20 cellular contexts compared by ENCODE assay signal in genomic region chr12:112868459-112869041, GRCh38. TPM values are rescaled to one million over a fixed set of nuclear protein-coding genes. Genes with fewer than 3 reads are reported as not detected.
DNase-seq lines count a peak whose midpoint lies in the region; ATAC-seq and TF ChIP-seq lines count a peak whose summit lies in the region.
"Had no signal": no experiment of that assay in that cellular context is flagged by ENCODE, and none has a peak within 500 bp of the region (broad histone marks: within the 10 kb centered on the region; RNA-seq: fewer than 3 reads in every experiment).

No MANE protein-coding gene starts in this region.

- no peak overlapping the region for H3K4me3 Mint-ChIP-seq in GM23338
- H3K4me3 Mint-ChIP-seq: naive thymus-derived CD8-positive, alpha-beta T cell; stimulated activated effector memory CD8-positive, alpha-beta T cell treated with anti-CD3 and anti-CD28 coated beads, Interleukin-12 subunit alpha, Interleukin-12 subunit beta, amount 100 ng/mL, for 72 hours had no signal

- no peaks in the 10 kb centered on the region for H3K9me3 Mint-ChIP-seq in GM23338
- H3K9me3 Mint-ChIP-seq: stimulated activated effector memory CD8-positive, alpha-beta T cell treated with anti-CD3 and anti-CD28 coated beads, Interleukin-12 subunit alpha, Interleukin-12 subunit beta, amount 100 ng/mL, for 72 hours had no signal

- peaks cover 3% of the 10 kb centered on the region; the same call in 1 of the 2 replicates for H4K20me1 ChIP-seq in GM23338 (replicated peaks; ENCODE audit: insufficient read depth)

- H3K4me3 ChIP-seq in GM23338 = no peak overlapping the region
- H3K4me3 ChIP-seq in Jurkat, Clone E6-1 (ENCODE audit: low read length) = no peak overlapping the region
- H3K4me3 ChIP-seq in coronary artery = no peak overlapping the region
- no peak overlapping the region for H3K4me3 ChIP-seq in liver (ENCODE audit: low read depth in 1 of 3, low read length in 3 of 3)
- H3K4me3 ChIP-seq: colonic mucosa, prostate gland, SJSA1 had no signal

- H2AFZ ChIP-seq in GM23338 = no peak overlapping the region

- no peaks in the 10 kb centered on the region for H3K36me3 ChIP-seq in GM23338 (ENCODE audit: insufficient read depth)
- no peaks in the 10 kb centered on the region for H3K36me3 ChIP-seq in liver (ENCODE audit: control insufficient read depth in 4 of 4, insufficient read depth in 3 of 4, low read depth in 1 of 4, low read length in 3 of 4)
- H3K36me3 ChIP-seq: colonic mucosa, prostate gland, SJSA1 had no signal

- ATAC-seq in GM23338 = peak; percentile 96
- ATAC-seq: naive thymus-derived CD8-positive, alpha-beta T cell; stimulated activated effector memory CD8-positive, alpha-beta T cell treated with anti-CD3 and anti-CD28 coated beads, Interleukin-12 subunit alpha, Interleukin-12 subunit beta, amount 100 ng/mL, for 72 hours had no signal

- H3K36me3 Mint-ChIP-seq in GM23338 (ENCODE audit: low read depth) = no peaks in the 10 kb centered on the region
- H3K36me3 Mint-ChIP-seq: naive thymus-derived CD8-positive, alpha-beta T cell; stimulated activated effector memory CD8-positive, alpha-beta T cell treated with anti-CD3 and anti-CD28 coated beads, Interleukin-12 subunit alpha, Interleukin-12 subunit beta, amount 100 ng/mL, for 72 hours had no signal

- WGBS in liver = 49% methylated on average over 5 of the region's 5 CpGs

- H3K9me3 ChIP-seq in liver (ENCODE audit: control insufficient read depth in 4 of 4, low read length in 3 of 4) = no peaks in the 10 kb centered on the region
- H3K9me3 ChIP-seq: BE2C, colonic mucosa, prostate gland, SJSA1 had no signal

- H3K27ac ChIP-seq in GM23338 (ENCODE audit: low read depth) = no peak overlapping the region
- H3K27ac ChIP-seq in coronary artery = no peak overlapping the region
- H3K27ac ChIP-seq in liver (ENCODE audit: low read depth in 1 of 2, low read length in 2 of 2) = no peak overlapping the region
- H3K27ac ChIP-seq: colonic mucosa, prostate gland, SJSA1 had no signal

- no peak overlapping the region for H3K9ac ChIP-seq in liver (ENCODE audit: low read depth in 1 of 2, low read length in 2 of 2)

- H3K4me1 ChIP-seq in GM23338 (ENCODE audit: insufficient read depth) (no peaks in the 10 kb centered on the region), liver (ENCODE audit: control insufficient read depth in 4 of 4, insufficient read depth in 4 of 4, low read length in 3 of 4) (no peaks in the 10 kb centered on the region)
- H3K4me1 ChIP-seq: colonic mucosa, prostate gland, SJSA1 had no signal

- no peaks in the 10 kb centered on the region; the same call in 1 of the 2 replicates for H3K9me2 ChIP-seq in GM23338 (ENCODE audit: insufficient read depth)

- DNase-seq in GM23338 (ENCODE audit: low spot score) (peak; percentile 78), coronary artery (ENCODE audit: low spot score) (peak; percentile 45), GM13977 (ENCODE audit: low spot score) (no peak)
- DNase-seq in Jurkat, Clone E6-1 (ENCODE audit: low read depth, low spot score) = peak; percentile 22
- DNase-seq in stimulated activated CD4-positive, alpha-beta T cell treated with anti-CD3 and anti-CD28 coated beads, Interleukin-4, amount 100 ng/mL, for 24 hours = no peak
- no peak for DNase-seq in stimulated activated CD4-positive, alpha-beta T cell treated with anti-CD3 and anti-CD28 coated beads, Interleukin-15, amount 100 ng/mL, for 24 hours
- DNase-seq: activated CD4-positive, alpha-beta T cell treated with anti-CD3 and anti-CD28 coated beads for 1 hour; activated CD8-positive, alpha-beta memory T cell treated with anti-CD3 and anti-CD28 coated beads, Interleukin-2, amount 50 U/mL, for 48 hours; activated naive CD4-positive, alpha-beta T cell treated with Interleukin-2 at 50 U/mL for 16 hours; BE2C; colonic mucosa; IMR-90; naive thymus-derived CD8-positive, alpha-beta T cell; NCI-H1092 treated with DMSO at 0.1 percent for 48 hours; NCI-H524; T-helper 9 cell had no signal

- no peak overlapping the region for H3K27ac Mint-ChIP-seq in GM23338
- H3K27ac Mint-ChIP-seq: naive thymus-derived CD8-positive, alpha-beta T cell; stimulated activated effector memory CD8-positive, alpha-beta T cell treated with anti-CD3 and anti-CD28 coated beads, Interleukin-12 subunit alpha, Interleukin-12 subunit beta, amount 100 ng/mL, for 72 hours had no signal

- H3K79me2 ChIP-seq in GM23338 (replicated peaks; ENCODE audit: insufficient read depth) = no peaks in the 10 kb centered on the region

- in situ Hi-C loops in GM13977 (cut with MboI; ENCODE audit: low pct_unique_long_range_greater_than_20kb, low sequenced_read_pairs, unreplicated experiment) = no loop called here

- H3K27me3 Mint-ChIP-seq in GM23338 (ENCODE audit: insufficient read depth, low read depth, poor library complexity) = peaks cover 7% of the 10 kb centered on the region

- no peaks in the 10 kb centered on the region for H3K4me1 Mint-ChIP-seq in GM23338
- H3K4me1 Mint-ChIP-seq: stimulated activated effector memory CD8-positive, alpha-beta T cell treated with anti-CD3 and anti-CD28 coated beads, Interleukin-12 subunit alpha, Interleukin-12 subunit beta, amount 100 ng/mL, for 72 hours had no signal

- H3K4me2 ChIP-seq in GM23338 = no peak overlapping the region

- TF ChIP-seq RAD21 in liver (IDR thresholded peaks at IDR 0.05) = no peak

- TF ChIP-seq CTCF in GM23338 (conservative IDR thresholded peaks at IDR 0.05; ENCODE audit: low read depth in 2 of 2) = no peak
- TF ChIP-seq CTCF in coronary artery (IDR thresholded peaks at IDR 0.05) = no peak
- no peak for TF ChIP-seq CTCF in liver (IDR thresholded peaks at IDR 0.05; ENCODE audit: low read depth, low read length, missing input control)
- no peak for TF ChIP-seq CTCF in GM13977 (IDR thresholded peaks at IDR 0.05; ENCODE audit: extremely low read depth, insufficient read depth, missing control alignments)

- H3F3A ChIP-seq in GM23338 (replicated peaks; ENCODE audit: low read depth) = no peaks in the 10 kb centered on the region

- H3K27me3 ChIP-seq in GM23338 (ENCODE audit: insufficient read depth) = no peaks in the 10 kb centered on the region
- peaks cover 0 to 1% (median 0%) of the 10 kb centered on the region in 4 donors for H3K27me3 ChIP-seq in liver (ENCODE audit: control insufficient read depth in 4 of 4, insufficient read depth in 4 of 4, low read length in 3 of 4)
- H3K27me3 ChIP-seq: BE2C, colonic mucosa had no signal

TF ChIP-seq in GM23338, 12 proteins besides CTCF, POLR2A, EP300 and RAD21 (continues in another document):
- peak; percentile 91 for TF ChIP-seq REST (IDR thresholded peaks at IDR 0.05; ENCODE audit: unreplicated experiment)
- no peak for TF ChIP-seq EZH2 (IDR thresholded peaks at IDR 0.05; ENCODE audit: low read depth, unreplicated experiment)

TF ChIP-seq in liver, 16 proteins besides CTCF, POLR2A, EP300 and RAD21:
- TF ChIP-seq HNF4A (conservative IDR thresholded peaks at IDR 0.05) (no peak), REST (IDR thresholded peaks at IDR 0.05) (peak; percentile 96)

RNA-seq across cellular contexts. Expression of gene OAS1, which starts 38.2 kb away (rescaled TPM):
- total RNA-seq in GM23338 (2014; rRNA removed; shearing (Covaris generic)) = not detected in 2 replicates
- polyA plus RNA-seq in GM23338 (2016; fragmentation: Nextera tagmentation; extraction: Ambion mirVana) (not detected in 2 replicates), liver (10 to 100 TPM; 24.9 to 26.0 TPM)
- polyA plus RNA-seq in Jurkat, Clone E6-1 (2012; ENCODE audit: insufficient read depth, insufficient read length) = 14.5 TPM
- 10 to 100 TPM; 20.5 to 22.0 TPM for total RNA-seq in liver
- total RNA-seq: IMR-90, SJSA1 had no signal
- polyA plus RNA-seq: IMR-90 had no signal

Comparison
In these comparisons a context has a peak if more than half of its experiments do, and no peak if none do; other contexts are left out.
1. DNase-seq: peak in GM23338 (single experiment), Jurkat, Clone E6-1 (single experiment) and coronary artery (single experiment); none in GM13977 (single experiment), stimulated activated CD4-positive, alpha-beta T cell treated with anti-CD3 and anti-CD28 coated beads, Interleukin-4, amount 100 ng/mL, for 24 hours (single experiment) and stimulated activated CD4-positive, alpha-beta T cell treated with anti-CD3 and anti-CD28 coated beads, Interleukin-15, amount 100 ng/mL, for 24 hours (single experiment).
2. RNA of gene OAS1, which starts 38.2 kb away (total RNA-seq): 20.5 to 22.0 TPM in liver; not detected in GM23338; every median in the first group is over 10 times any median in the second.